9 cellular contexts compared by ENCODE assay signal in the genomic region with DNA sequence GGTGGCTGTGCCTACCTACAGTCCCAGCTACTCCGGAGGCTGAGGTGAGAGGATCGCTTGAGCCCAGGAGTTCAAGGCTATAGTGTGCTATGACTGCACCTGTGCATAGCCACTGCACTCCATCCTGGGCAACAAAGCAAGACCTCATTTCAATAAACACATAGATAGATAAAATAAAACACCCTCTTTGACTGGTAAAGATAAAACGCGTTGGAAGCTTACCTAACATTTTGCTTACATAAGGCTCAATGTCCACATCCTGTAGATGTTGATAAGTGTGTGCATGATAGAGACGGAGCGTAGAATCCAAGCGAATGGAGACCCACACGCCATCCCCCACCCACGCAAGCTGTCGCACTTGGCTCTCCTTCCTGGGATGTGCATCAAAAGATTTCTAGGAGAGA.
"Had no signal": no experiment of that assay in that cellular context is flagged by ENCODE, and none has a peak within 500 bp of the region (broad histone marks: within the 10 kb centered on the region; RNA-seq: fewer than 3 reads in every experiment).

No MANE protein-coding gene starts in this region.

- H3K9ac ChIP-seq: GM23248 had no signal

- H3K27ac ChIP-seq: GM23248 had no signal

- H3K4me1 Mint-ChIP-seq: IgD-negative memory B cell had no signal

- H3K4me3 ChIP-seq: GM23248, HAP-1 had no signal

- H3K9me3 ChIP-seq: HAP-1 had no signal

- H3K27me3 Mint-ChIP-seq: IgD-negative memory B cell had no signal

- DNase-seq: GM23248, GOT3, H7, HFFc6, KG1 had no signal

- H2AFZ ChIP-seq: GM23248 had no signal

- FAIRE-seq: HTR-8/SVneo had no signal

- H3K4me3 Mint-ChIP-seq: HFFc6, IgD-negative memory B cell had no signal

- ATAC-seq: HCT116 had no signal

- H3K27ac Mint-ChIP-seq: HFFc6, IgD-negative memory B cell had no signal
